1 cellular context compared by ENCODE assay signal in the genomic region with DNA sequence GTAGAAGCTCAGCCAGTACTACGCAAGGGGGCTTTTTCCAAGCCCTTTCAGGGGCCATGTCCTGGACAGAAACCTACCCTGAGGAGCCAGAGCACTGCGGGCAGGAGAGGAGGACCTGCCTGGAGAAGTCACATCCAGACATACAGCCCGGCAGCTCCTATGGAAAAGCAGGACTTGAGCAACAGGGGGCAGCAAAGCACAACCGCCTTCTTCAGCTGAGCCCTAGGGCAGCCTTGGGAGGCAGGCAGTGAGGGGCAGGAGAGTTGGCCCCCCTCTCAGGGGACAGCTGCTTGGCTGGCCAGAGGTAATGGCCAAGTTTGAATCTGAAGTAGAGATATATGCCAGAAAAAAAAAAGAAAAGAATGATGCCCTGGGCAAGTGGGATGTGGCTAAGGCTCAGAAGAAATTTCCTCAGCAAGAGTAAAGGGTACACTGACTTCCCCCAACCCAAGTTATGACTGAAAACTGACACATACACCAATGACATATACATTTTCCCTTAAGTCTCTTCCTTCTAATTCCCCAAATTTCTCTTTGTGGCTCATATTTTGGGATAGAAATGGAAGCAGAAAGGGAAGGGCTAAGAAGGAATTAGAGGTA.
TF ChIP-seq lines count a peak whose summit lies in the region.

No MANE protein-coding gene starts in this region.

TF ChIP-seq in SK-N-SH, 30 proteins besides CTCF, POLR2A, EP300 and RAD21:
- TF ChIP-seq SMC3 (IDR thresholded peaks at IDR 0.05; ENCODE audit: low read depth, low read length) = peak; percentile 43; the same call in 1 of the 2 replicates
- TF ChIP-seq TEAD4 (IDR thresholded peaks at IDR 0.05; ENCODE audit: borderline replicate concordance, insufficient read depth) = no peak
